Comparison of ENCODE assay signal across 11 cellular contexts in the genomic region with DNA sequence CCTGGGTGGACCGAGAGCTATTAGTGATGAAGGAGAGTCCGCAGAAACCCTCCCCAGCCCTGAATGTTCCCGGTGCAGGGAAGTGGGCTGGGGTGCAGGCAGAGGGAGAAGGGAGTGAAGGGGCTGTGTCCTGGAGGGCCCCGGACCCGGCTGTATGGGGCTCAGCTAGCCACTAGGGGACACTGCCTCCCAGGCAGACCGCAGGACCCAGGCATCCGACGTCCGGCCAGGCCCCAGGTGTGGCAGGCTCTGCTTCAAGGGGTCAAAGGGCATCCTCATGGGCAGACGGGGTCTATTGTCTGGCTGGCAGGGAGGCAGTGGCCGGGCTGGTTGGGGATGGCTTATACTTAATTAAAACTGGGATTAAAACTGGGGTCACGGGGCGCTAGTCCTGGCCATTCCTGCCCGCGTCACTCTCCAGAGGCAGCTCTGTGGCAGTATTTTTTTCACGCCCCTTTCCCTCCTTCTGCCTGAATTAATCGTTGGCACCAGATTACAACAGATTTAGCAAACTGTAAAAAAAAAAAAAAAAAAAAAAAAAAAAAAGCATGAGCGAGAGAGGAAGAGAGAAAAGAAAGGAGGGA. TPM values are rescaled to one million over a fixed set of nuclear protein-coding genes. Genes with fewer than 3 reads are reported as not detected.
A peak's percentile ranks its signal among the peaks of the same experiment; 100 is the strongest.
DNase-seq lines count a peak whose midpoint lies in the region; ATAC-seq and TF ChIP-seq lines count a peak whose summit lies in the region.
"Had no signal": no experiment of that assay in that cellular context is flagged by ENCODE, and none has a peak within 500 bp of the region (broad histone marks: within the 10 kb centered on the region; RNA-seq: fewer than 3 reads in every experiment).

No MANE protein-coding gene starts in this region.

- CTCF ChIA-PET in A673 (lab: Charles Lee), result no interaction called here
- CTCF ChIA-PET in activated CD4-positive, alpha-beta memory T cell treated with anti-CD3 and anti-CD28 coated beads for 36 hours (lab: Charles Lee), result interaction anchor here (1.6 to 1.9 kb wide), 2 partner anchors 40 to 109 kb away, joined by 5 to 6 read pairs; no protein-coding TSS in a partner anchor
- CTCF ChIA-PET in naive thymus-derived CD4-positive, alpha-beta T cell (lab: Charles Lee), result no interaction called here

- no peaks in the 10 kb centered on the region for H3K36me3 ChIP-seq in A673 (ENCODE audit: insufficient read depth, low read length, poor library complexity, severe bottlenecking)
- H3K36me3 ChIP-seq in naive thymus-derived CD4-positive, alpha-beta T cell (ENCODE audit: control insufficient read depth in 2 of 3, insufficient read depth in 3 of 3, low read length in 3 of 3), result no peaks in the 10 kb centered on the region

- TF ChIP-seq CTCF in A673 (conservative IDR thresholded peaks at IDR 0.05; ENCODE audit: low read depth, low read length) (peak; percentile 45), HFF-Myc (IDR thresholded peaks at IDR 0.05; ENCODE audit: low read depth, low read length, missing control alignments) (peak; percentile 30), astrocyte of the cerebellum (IDR thresholded peaks at IDR 0.05; ENCODE audit: low read depth, low read length, missing control alignments) (peak; percentile 53)

- H3K36me3 Mint-ChIP-seq in activated CD4-positive, alpha-beta memory T cell treated with anti-CD3 and anti-CD28 coated beads for 36 hours, result no peaks in the 10 kb centered on the region
- H3K36me3 Mint-ChIP-seq in naive thymus-derived CD4-positive, alpha-beta T cell, result peaks cover 0 to 3% (median 0%) of the 10 kb centered on the region in 5 donors
- H3K36me3 Mint-ChIP-seq: activated naive CD8-positive, alpha-beta T cell treated with anti-CD3 and anti-CD28 coated beads for 36 hours had no signal

- DNase-seq in A673 (ENCODE audit: low spot score) (peak; percentile 41), HFF-Myc (ENCODE audit: extremely low read depth, low read depth) (no peak), astrocyte of the cerebellum (ENCODE audit: low read depth) (no peak), NCI-H2107 treated with DMSO at 0.1 percent for 48 hours (lab: John Stamatoyannopoulos, UW; ENCODE audit: unreplicated experiment) (no peak)
- DNase-seq in activated CD4-positive, alpha-beta memory T cell treated with anti-CD3 and anti-CD28 coated beads for 36 hours, result no peak
- DNase-seq in naive thymus-derived CD4-positive, alpha-beta T cell, result no peak
- DNase-seq: activated naive CD8-positive, alpha-beta T cell treated with anti-CD3 and anti-CD28 coated beads for 36 hours; kidney glomerular epithelial cell had no signal

- H3K27me3 ChIP-seq in A673 (replicated peaks; ENCODE audit: insufficient read depth, low read depth, low read length, poor library complexity) (peaks cover 6% of the 10 kb centered on the region), layer of hippocampus (ENCODE audit: control insufficient read depth, insufficient read depth, low read length) (no peaks in the 10 kb centered on the region)
- no peaks in the 10 kb centered on the region for H3K27me3 ChIP-seq in naive thymus-derived CD4-positive, alpha-beta T cell (ENCODE audit: control insufficient read depth in 2 of 2, insufficient read depth in 2 of 2, low read length in 2 of 2)

- no peaks in the 10 kb centered on the region for H3K9me3 ChIP-seq in A673 (ENCODE audit: low read depth, low read length, poor library complexity, severe bottlenecking)
- H3K9me3 ChIP-seq in naive thymus-derived CD4-positive, alpha-beta T cell (ENCODE audit: control insufficient read depth in 2 of 3, low read length in 3 of 3), result no peaks in the 10 kb centered on the region

- no peak for ATAC-seq in naive thymus-derived CD4-positive, alpha-beta T cell
- ATAC-seq in GM21576 (IDR thresholded peaks at IDR 0.05; ENCODE audit: unreplicated experiment), result no peak

- H3K27ac ChIP-seq in A673 (ENCODE audit: low read depth, low read length, poor library complexity, severe bottlenecking) (no peak overlapping the region), layer of hippocampus (ENCODE audit: low read depth, low read length) (peak overlapping the region; percentile 68)
- H3K27ac ChIP-seq in naive thymus-derived CD4-positive, alpha-beta T cell (ENCODE audit: low read depth, low read length), result no peak overlapping the region

- H3K27me3 Mint-ChIP-seq in activated CD4-positive, alpha-beta memory T cell treated with anti-CD3 and anti-CD28 coated beads for 36 hours, result peaks cover 15% of the 10 kb centered on the region
- peaks cover 0 to 23% (median 17%) of the 10 kb centered on the region in 5 donors for H3K27me3 Mint-ChIP-seq in naive thymus-derived CD4-positive, alpha-beta T cell

- no TSS peak for BruUV-seq in A673 (replicated peaks; lab: Mats Ljungman, UMichigan)

- H3K4me1 Mint-ChIP-seq in activated CD4-positive, alpha-beta memory T cell treated with anti-CD3 and anti-CD28 coated beads for 36 hours (ENCODE audit: low read depth), result no peaks in the 10 kb centered on the region
- H3K4me1 Mint-ChIP-seq in naive thymus-derived CD4-positive, alpha-beta T cell, result no peaks in the 10 kb centered on the region
- H3K4me1 Mint-ChIP-seq: activated naive CD8-positive, alpha-beta T cell treated with anti-CD3 and anti-CD28 coated beads for 36 hours had no signal

- H3K4me3 ChIP-seq in A673 (ENCODE audit: low read depth, low read length, poor library complexity, severe bottlenecking) (no peak overlapping the region), HFF-Myc (replicated peaks; ENCODE audit: low read depth, low read length) (no peak overlapping the region), astrocyte of the cerebellum (ENCODE audit: low read depth, low read length) (no peak overlapping the region)
- no peak overlapping the region for H3K4me3 ChIP-seq in naive thymus-derived CD4-positive, alpha-beta T cell (ENCODE audit: low read length)

- H3K4me1 ChIP-seq in A673 (ENCODE audit: insufficient read depth, low read length, poor library complexity, severe bottlenecking), result peaks cover 28% of the 10 kb centered on the region
- no peaks in the 10 kb centered on the region for H3K4me1 ChIP-seq in naive thymus-derived CD4-positive, alpha-beta T cell (ENCODE audit: control insufficient read depth in 2 of 2, insufficient read depth in 2 of 2, low read length in 2 of 2)

- H3K4me3 Mint-ChIP-seq in activated CD4-positive, alpha-beta memory T cell treated with anti-CD3 and anti-CD28 coated beads for 36 hours, result no peak overlapping the region
- no peak overlapping the region for H3K4me3 Mint-ChIP-seq in naive thymus-derived CD4-positive, alpha-beta T cell
- H3K4me3 Mint-ChIP-seq: activated naive CD8-positive, alpha-beta T cell treated with anti-CD3 and anti-CD28 coated beads for 36 hours had no signal

- no peak overlapping the region for H3K27ac Mint-ChIP-seq in activated CD4-positive, alpha-beta memory T cell treated with anti-CD3 and anti-CD28 coated beads for 36 hours
- no peak overlapping the region for H3K27ac Mint-ChIP-seq in naive thymus-derived CD4-positive, alpha-beta T cell
- H3K27ac Mint-ChIP-seq: activated naive CD8-positive, alpha-beta T cell treated with anti-CD3 and anti-CD28 coated beads for 36 hours had no signal

- intact Hi-C loops in A673 (cut with micrococcal nuclease; ENCODE audit: unreplicated experiment), result no loop called here
- intact Hi-C loops in activated CD4-positive, alpha-beta memory T cell treated with anti-CD3 and anti-CD28 coated beads for 36 hours (cut with micrococcal nuclease), result no loop called here
- intact Hi-C loops in naive thymus-derived CD4-positive, alpha-beta T cell (cut with micrococcal nuclease), result no loop called here

- in situ Hi-C loops in astrocyte of the cerebellum (cut with HindIII; ENCODE audit: low sequenced_read_pairs), result no loop called here

- POLR2A ChIA-PET in A673 (lab: Charles Lee; ENCODE audit: low non-redundant PET), result no interaction called here
- POLR2A ChIA-PET in activated CD4-positive, alpha-beta memory T cell treated with anti-CD3 and anti-CD28 coated beads for 36 hours (lab: Charles Lee), result no interaction called here
- POLR2A ChIA-PET in naive thymus-derived CD4-positive, alpha-beta T cell (lab: Charles Lee), result no interaction called here

- no peaks in the 10 kb centered on the region for H3K9me3 Mint-ChIP-seq in activated CD4-positive, alpha-beta memory T cell treated with anti-CD3 and anti-CD28 coated beads for 36 hours
- H3K9me3 Mint-ChIP-seq in naive thymus-derived CD4-positive, alpha-beta T cell, result no peaks in the 10 kb centered on the region
- H3K9me3 Mint-ChIP-seq: activated naive CD8-positive, alpha-beta T cell treated with anti-CD3 and anti-CD28 coated beads for 36 hours had no signal

RNA-seq across cellular contexts. Expression of gene FLRT1, which starts 5.0 kb away (rescaled TPM):
- 0.45 and 1.9 TPM in 2 replicates for total RNA-seq in A673 (2021)
- total RNA-seq in activated CD4-positive, alpha-beta memory T cell treated with anti-CD3 and anti-CD28 coated beads for 36 hours, result under 1 TPM; 0.36 to 0.50 TPM
- not detected for total RNA-seq in naive thymus-derived CD4-positive, alpha-beta T cell
- polyA plus RNA-seq in naive thymus-derived CD4-positive, alpha-beta T cell, result under 1 TPM; 0.05 to 0.12 TPM
- total RNA-seq: activated naive CD8-positive, alpha-beta T cell treated with anti-CD3 and anti-CD28 coated beads for 36 hours; HT1080 had no signal

RNA-seq across cellular contexts. Expression of gene OTUB1, which starts 54.5 kb away (rescaled TPM):
- total RNA-seq in A673 (2021), result 136 and 140 TPM in 2 replicates
- 10 to 100 TPM; 69.5 to 72.2 TPM for total RNA-seq in activated CD4-positive, alpha-beta memory T cell treated with anti-CD3 and anti-CD28 coated beads for 36 hours
- 10 to 100 TPM; 59.4 to 99.0 (median 72.5) TPM for total RNA-seq in naive thymus-derived CD4-positive, alpha-beta T cell
- 100 to 1,000 TPM; 117 to 125 TPM for polyA plus RNA-seq in naive thymus-derived CD4-positive, alpha-beta T cell
